ENCODE assay signal across 10 cellular contexts in the genomic region with DNA sequence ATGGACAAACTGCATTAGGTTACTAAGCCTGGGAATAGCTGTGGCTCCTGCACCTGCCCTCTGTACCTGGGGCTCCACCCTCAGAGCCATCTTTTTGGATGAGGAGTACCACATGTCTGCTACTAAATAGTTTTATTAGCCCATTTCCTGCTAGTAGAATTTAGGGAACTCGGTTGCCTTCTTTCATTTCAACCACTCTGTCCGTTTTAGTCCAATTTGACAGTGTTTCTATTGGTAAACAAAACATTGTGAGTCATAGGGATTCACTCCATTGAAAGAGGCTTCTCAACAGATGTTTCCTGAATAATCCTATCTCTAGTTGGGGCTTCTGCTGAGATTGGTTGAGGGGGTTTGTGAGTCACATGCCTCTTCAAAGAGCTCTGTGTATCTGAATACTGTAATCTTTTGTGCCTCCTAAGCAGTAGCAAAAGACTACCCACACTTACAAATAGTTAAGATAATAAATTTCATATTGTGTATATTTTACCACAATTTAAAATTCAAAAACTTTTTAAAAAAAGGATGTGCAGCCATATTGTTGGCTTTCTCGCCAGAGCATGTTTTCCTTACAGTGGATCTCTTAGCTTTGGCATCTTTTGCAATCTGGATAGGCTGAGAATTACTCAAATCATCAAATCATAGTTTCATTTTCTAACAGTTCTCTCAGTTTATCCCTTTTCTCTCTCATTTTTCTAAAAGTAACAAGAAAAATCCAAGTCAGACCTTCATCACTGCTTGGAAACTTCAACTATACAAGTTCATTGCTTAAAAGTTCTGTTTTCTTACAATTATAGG. TPM values are rescaled to one million over a fixed set of nuclear protein-coding genes. Genes with fewer than 3 reads are reported as not detected.
DNase-seq lines count a peak whose midpoint lies in the region; ATAC-seq, FAIRE-seq and TF ChIP-seq lines count a peak whose summit lies in the region.
"Had no signal": no experiment of that assay in that cellular context is flagged by ENCODE, and none has a peak within 500 bp of the region (broad histone marks: within the 10 kb centered on the region; RNA-seq: fewer than 3 reads in every experiment).

No MANE protein-coding gene starts in this region.

- CTCF ChIA-PET in activated CD4-positive, alpha-beta T cell treated with anti-CD3 and anti-CD28 coated beads, Interleukin-2, amount 10 ng/mL, durations not matched to agents 7 days and 5 days (lab: Charles Lee): interaction anchor here (0.5 kb wide), 1 partner anchor 1869 kb away, joined by 3 read pairs; no protein-coding TSS in a partner anchor

- DNase-seq in GM03348 (ENCODE audit: low spot score): peak; percentile 23
- peak; percentile 88 for DNase-seq in RPMI7951 (ENCODE audit: low read depth)
- DNase-seq in fibroblast of pulmonary artery (ENCODE audit: low read depth): peak; percentile 66
- DNase-seq in pancreas: no peak
- no peak for DNase-seq in GM13976 (ENCODE audit: low spot score)
- no peak for DNase-seq in activated CD4-positive, alpha-beta T cell treated with anti-CD3 and anti-CD28 coated beads, Interleukin-2, amount 10 ng/mL, durations not matched to agents 7 days and 5 days
- no peak for DNase-seq in HK-2 (ENCODE audit: unreplicated experiment)
- DNase-seq: activated gamma-delta T cell, NCI-H1105 had no signal

- no peaks in the 10 kb centered on the region for H3K9me3 ChIP-seq in pancreas

- H3K9me3 Mint-ChIP-seq in activated CD4-positive, alpha-beta T cell treated with anti-CD3 and anti-CD28 coated beads, Interleukin-2, amount 10 ng/mL, durations not matched to agents 7 days and 5 days: no peaks in the 10 kb centered on the region

- H3K27ac Mint-ChIP-seq in activated CD4-positive, alpha-beta T cell treated with anti-CD3 and anti-CD28 coated beads, Interleukin-2, amount 10 ng/mL, durations not matched to agents 7 days and 5 days: no peak overlapping the region

- H3K4me1 ChIP-seq in pancreas: no peaks in the 10 kb centered on the region

- ATAC-seq in pancreas (peak in 3 of 4 donors; percentile 22 to 58 (median 33)), HG03139 (IDR thresholded peaks at IDR 0.05; ENCODE audit: unreplicated experiment) (no peak)

- POLR2A ChIA-PET in activated CD4-positive, alpha-beta T cell treated with anti-CD3 and anti-CD28 coated beads, Interleukin-2, amount 10 ng/mL, durations not matched to agents 7 days and 5 days (lab: Charles Lee): no interaction called here

- H3K4me1 Mint-ChIP-seq in activated CD4-positive, alpha-beta T cell treated with anti-CD3 and anti-CD28 coated beads, Interleukin-2, amount 10 ng/mL, durations not matched to agents 7 days and 5 days: no peaks in the 10 kb centered on the region

- no peak overlapping the region for H3K4me3 Mint-ChIP-seq in activated CD4-positive, alpha-beta T cell treated with anti-CD3 and anti-CD28 coated beads, Interleukin-2, amount 10 ng/mL, durations not matched to agents 7 days and 5 days

- in situ Hi-C loops in GM13976 (cut with MboI; ENCODE audit: low sequenced_read_pairs, unreplicated experiment): no loop called here

- TF ChIP-seq CTCF in fibroblast of pulmonary artery (IDR thresholded peaks at IDR 0.05; ENCODE audit: low read length, missing control alignments): no peak
- no peak for TF ChIP-seq CTCF in pancreas (IDR thresholded peaks at IDR 0.05)
- no peak for TF ChIP-seq CTCF in GM13976 (IDR thresholded peaks at IDR 0.05; ENCODE audit: borderline replicate concordance, control extremely low read depth, extremely low read depth, insufficient read depth, missing control alignments)

- FAIRE-seq in pancreas (lab: Jason Lieb, UNC): no peak

- H3K36me3 ChIP-seq in pancreas: peaks cover 0 to 2% (median 0%) of the 10 kb centered on the region in 3 donors

- intact Hi-C loops in pancreas (cut with DNase I): no loop called here

- H3K36me3 Mint-ChIP-seq in activated CD4-positive, alpha-beta T cell treated with anti-CD3 and anti-CD28 coated beads, Interleukin-2, amount 10 ng/mL, durations not matched to agents 7 days and 5 days (ENCODE audit: low read depth): peaks cover 14% of the 10 kb centered on the region

- H3K27me3 Mint-ChIP-seq in activated CD4-positive, alpha-beta T cell treated with anti-CD3 and anti-CD28 coated beads, Interleukin-2, amount 10 ng/mL, durations not matched to agents 7 days and 5 days: no peaks in the 10 kb centered on the region

- no peak overlapping the region for H3K27ac ChIP-seq in pancreas

- H3K4me3 ChIP-seq in fibroblast of pulmonary artery (replicated peaks; ENCODE audit: low read depth, low read length): no peak overlapping the region
- no peak overlapping the region for H3K4me3 ChIP-seq in pancreas

- 80 to 82% methylated on average over 3 of the region's 3 CpGs for WGBS in pancreas, 2 donors

- H3K27me3 ChIP-seq in pancreas: no peaks in the 10 kb centered on the region

RNA-seq across cellular contexts. Expression of gene FAM200B, which starts 9.9 kb away (rescaled TPM):
- 57.0 and 58.6 TPM in 2 replicates for total RNA-seq in RPMI7951 (2014; rRNA removed; shearing (Covaris generic))
- 10 to 100 TPM in 5 of 6 donors, 1 to 10 TPM in 1; 8.6 to 19.3 (median 13.9) TPM for total RNA-seq in pancreas
- polyA plus RNA-seq in pancreas: 10 to 100 TPM; 24.8 to 36.0 TPM
- 10 to 100 TPM; 15.9 to 24.3 TPM for total RNA-seq in activated CD4-positive, alpha-beta T cell treated with anti-CD3 and anti-CD28 coated beads, Interleukin-2, amount 10 ng/mL, durations not matched to agents 7 days and 5 days

RNA-seq across cellular contexts. Expression of gene BST1, which starts 11.3 kb away (rescaled TPM):
- 15.3 and 21.2 TPM in 2 replicates for total RNA-seq in RPMI7951 (2014; rRNA removed; shearing (Covaris generic))
- 1 to 10 TPM in 2 of 6 donors, under 1 TPM in 4; 0.24 to 2.8 (median 0.41) TPM for total RNA-seq in pancreas
- under 1 TPM; 0.49 to 0.63 TPM for polyA plus RNA-seq in pancreas
- total RNA-seq in activated CD4-positive, alpha-beta T cell treated with anti-CD3 and anti-CD28 coated beads, Interleukin-2, amount 10 ng/mL, durations not matched to agents 7 days and 5 days: 1 to 10 TPM in 1 of 2 experiments, under 1 TPM in 1; 0.82 to 1.0 TPM

RNA-seq across cellular contexts. Expression of gene FBXL5, which starts 36.4 kb away (rescaled TPM):
- total RNA-seq in RPMI7951 (2014; rRNA removed; shearing (Covaris generic)): 88.7 and 89.0 TPM in 2 replicates
- 10 to 100 TPM; 26.5 to 36.4 (median 31.9) TPM for total RNA-seq in pancreas
- polyA plus RNA-seq in pancreas: 10 to 100 TPM; 17.6 to 39.2 TPM
- total RNA-seq in activated CD4-positive, alpha-beta T cell treated with anti-CD3 and anti-CD28 coated beads, Interleukin-2, amount 10 ng/mL, durations not matched to agents 7 days and 5 days: 10 to 100 TPM; 34.3 to 38.6 TPM

Comparison
In these comparisons a context has a peak if more than half of its experiments do, and no peak if none do; other contexts are left out.
1. DNase-seq: peak in GM03348 (single experiment), RPMI7951 (single experiment) and fibroblast of pulmonary artery (single experiment); none in pancreas (0 of 6), GM13976 (single experiment), activated CD4-positive, alpha-beta T cell treated with anti-CD3 and anti-CD28 coated beads, Interleukin-2, amount 10 ng/mL, durations not matched to agents 7 days and 5 days (single experiment) and HK-2 (single experiment).